Comparison of ENCODE assay signal across 11 cellular contexts in genomic region chr19:751501-752341, GRCh38. TPM values are rescaled to one million over a fixed set of nuclear protein-coding genes. Genes with fewer than 3 reads are reported as not detected.
A peak's percentile ranks its signal among the peaks of the same experiment; 100 is the strongest.
DNase-seq lines count a peak whose midpoint lies in the region; ATAC-seq and TF ChIP-seq lines count a peak whose summit lies in the region.
"Had no signal": no experiment of that assay in that cellular context is flagged by ENCODE, and none has a peak within 500 bp of the region (broad histone marks: within the 10 kb centered on the region; RNA-seq: fewer than 3 reads in every experiment).

No MANE protein-coding gene starts in this region.

- peaks cover 10% of the 10 kb centered on the region for H3K36me3 ChIP-seq in Caco-2 (ENCODE audit: control insufficient read depth, insufficient read depth, low read length)
- H3K36me3 ChIP-seq in endocrine pancreas (ENCODE audit: control insufficient read depth, insufficient read depth, low read length): no peaks in the 10 kb centered on the region
- peaks cover 0 to 14% of the 10 kb centered on the region in 2 donors for H3K36me3 ChIP-seq in muscle layer of duodenum (ENCODE audit: control insufficient read depth in 1 of 2, insufficient read depth in 2 of 2, low read length in 2 of 2)
- H3K36me3 ChIP-seq: neutrophil had no signal

- H3K9me3 ChIP-seq in Caco-2: peaks cover 14% of the 10 kb centered on the region
- no peaks in the 10 kb centered on the region for H3K9me3 ChIP-seq in endocrine pancreas (ENCODE audit: control insufficient read depth, low read length)
- peaks cover 0 to 7% of the 10 kb centered on the region in 2 donors for H3K9me3 ChIP-seq in muscle layer of duodenum (ENCODE audit: control insufficient read depth in 1 of 2, low read length in 2 of 2)

- H3K4me1 ChIP-seq in Caco-2 (peaks cover 28% of the 10 kb centered on the region), endocrine pancreas (ENCODE audit: control insufficient read depth, insufficient read depth, low read length) (no peaks in the 10 kb centered on the region), muscle layer of duodenum (ENCODE audit: control insufficient read depth in 1 of 2, insufficient read depth in 2 of 2, low read length in 2 of 2) (no peaks in the 10 kb centered on the region)

- no peaks in the 10 kb centered on the region for H3K27me3 Mint-ChIP-seq in Caco-2 (ENCODE audit: insufficient read depth, unreplicated experiment)
- peaks cover 0 to 9% of the 10 kb centered on the region in 2 donors for H3K27me3 Mint-ChIP-seq in effector memory CD8-positive, alpha-beta T cell
- H3K27me3 Mint-ChIP-seq: stimulated activated naive CD8-positive, alpha-beta T cell treated with anti-CD3 and anti-CD28 coated beads, Interleukin-15, amount 100 ng/mL, for 72 hours had no signal

- DNase-seq in Caco-2 (peak; percentile 83 to 93), NCI-H460 (ENCODE audit: extremely low read depth, low read depth) (peak; percentile 82), T-helper 9 cell (no peak), NCI-H345 (lab: John Stamatoyannopoulos, UW) (no peak)
- DNase-seq in effector memory CD8-positive, alpha-beta T cell: no peak
- DNase-seq: NCI-H1092; stimulated activated naive CD8-positive, alpha-beta T cell treated with anti-CD3 and anti-CD28 coated beads, Interleukin-15, amount 100 ng/mL, for 72 hours had no signal

- CTCF ChIA-PET in Caco-2 (lab: Charles Lee): interaction anchor here (0.5 to 1.2 kb wide), 2 partner anchors 10 to 166 kb away, joined by 3 read pairs; no protein-coding TSS in a partner anchor

- H3K9me3 Mint-ChIP-seq in Caco-2 (ENCODE audit: unreplicated experiment): no peaks in the 10 kb centered on the region
- no peaks in the 10 kb centered on the region for H3K9me3 Mint-ChIP-seq in effector memory CD8-positive, alpha-beta T cell

- H3K36me3 Mint-ChIP-seq in Caco-2 (ENCODE audit: insufficient read depth, unreplicated experiment): peaks cover 49% of the 10 kb centered on the region
- H3K36me3 Mint-ChIP-seq in effector memory CD8-positive, alpha-beta T cell (ENCODE audit: insufficient read depth): no peaks in the 10 kb centered on the region

- peak overlapping the region; percentile 97 for H3K27ac Mint-ChIP-seq in Caco-2 (ENCODE audit: unreplicated experiment)
- no peak overlapping the region for H3K27ac Mint-ChIP-seq in effector memory CD8-positive, alpha-beta T cell
- H3K27ac Mint-ChIP-seq: stimulated activated naive CD8-positive, alpha-beta T cell treated with anti-CD3 and anti-CD28 coated beads, Interleukin-15, amount 100 ng/mL, for 72 hours had no signal

- peak overlapping the region; percentile 69 for H3K9ac ChIP-seq in endocrine pancreas (ENCODE audit: control insufficient read depth, insufficient read depth, low read length)

- TSS peak; percentile 93 for BruUV-seq in Caco-2 (replicated peaks; lab: Mats Ljungman, UMichigan)

- intact Hi-C loops in Caco-2 (cut with micrococcal nuclease; ENCODE audit: unreplicated experiment): loop anchor here (1.0 to 5.0 kb wide), 3 partner anchors 13 to 89 kb away; partner anchors contain the start of gene RNF126

- H3K27me3 ChIP-seq in Caco-2 (replicated peaks; ENCODE audit: control insufficient read depth, insufficient read depth, low read length): no peaks in the 10 kb centered on the region
- no peaks in the 10 kb centered on the region for H3K27me3 ChIP-seq in endocrine pancreas (ENCODE audit: control insufficient read depth, insufficient read depth, low read length)
- H3K27me3 ChIP-seq in muscle layer of duodenum (ENCODE audit: low read depth, low read length): no peaks in the 10 kb centered on the region

- POLR2A ChIA-PET in Caco-2 (lab: Charles Lee): interaction anchor here (0.5 to 1.5 kb wide), 14 partner anchors 13 to 314 kb away, joined by 3 to 12 read pairs (median 4); partner anchors contain the start of genes PTBP1, RNF126 and WDR18

- peak overlapping the region; percentile 87 for H3K27ac ChIP-seq in muscle layer of duodenum (ENCODE audit: low read length)
- H3K27ac ChIP-seq: neutrophil had no signal

- no peak for ATAC-seq in effector memory CD8-positive, alpha-beta T cell (replicated peaks)
- ATAC-seq in HG03196 (IDR thresholded peaks at IDR 0.05; ENCODE audit: unreplicated experiment): no peak
- ATAC-seq: stimulated activated naive CD8-positive, alpha-beta T cell treated with anti-CD3 and anti-CD28 coated beads, Interleukin-15, amount 100 ng/mL, for 72 hours had no signal

- peak overlapping the region; percentile 77 for H3K4me3 Mint-ChIP-seq in Caco-2 (ENCODE audit: unreplicated experiment)
- no peak overlapping the region for H3K4me3 Mint-ChIP-seq in effector memory CD8-positive, alpha-beta T cell
- H3K4me3 Mint-ChIP-seq: stimulated activated naive CD8-positive, alpha-beta T cell treated with anti-CD3 and anti-CD28 coated beads, Interleukin-15, amount 100 ng/mL, for 72 hours had no signal

- no peak for TF ChIP-seq CTCF in Caco-2 (IDR thresholded peaks at IDR 0.05; ENCODE audit: insufficient read depth in 1 of 2, low read depth in 1 of 2, low read length in 1 of 2, severe bottlenecking in 1 of 2, unreplicated experiment in 1 of 2)

- no peaks in the 10 kb centered on the region for H3K4me1 Mint-ChIP-seq in Caco-2 (ENCODE audit: low read depth, unreplicated experiment)
- no peaks in the 10 kb centered on the region for H3K4me1 Mint-ChIP-seq in effector memory CD8-positive, alpha-beta T cell (ENCODE audit: low read depth in 2 of 2)
- H3K4me1 Mint-ChIP-seq: stimulated activated naive CD8-positive, alpha-beta T cell treated with anti-CD3 and anti-CD28 coated beads, Interleukin-15, amount 100 ng/mL, for 72 hours had no signal

- H3K4me3 ChIP-seq in Caco-2 (ENCODE audit: low read depth, low read length) (peak overlapping the region; percentile 52), endocrine pancreas (ENCODE audit: control insufficient read depth, insufficient read depth, low read length) (no peak overlapping the region), muscle layer of duodenum (ENCODE audit: low read depth in 1 of 2, low read length in 2 of 2) (peak overlapping the region in 1 of 2 donors; percentile 42)

RNA-seq across cellular contexts. Expression of gene MISP, which starts 0.8 kb away (rescaled TPM):
- 27.8 and 36.4 TPM in 2 replicates for total RNA-seq in Caco-2 (2022)
- total RNA-seq in NCI-H460 (2014; rRNA removed; shearing (Covaris generic)): 24.1 and 30.1 TPM in 2 replicates
- 21.1 and 24.2 TPM in 2 replicates for polyA plus RNA-seq in NCI-H460 (2014; cell fraction: nucleus; rRNA removed)

RNA-seq across cellular contexts. Expression of gene PALM, which starts 43.0 kb away (rescaled TPM):
- total RNA-seq in Caco-2 (2022): 14.7 and 16.1 TPM in 2 replicates
- total RNA-seq in NCI-H460 (2014; rRNA removed; shearing (Covaris generic)): 4.2 and 7.6 TPM in 2 replicates
- polyA plus RNA-seq in NCI-H460 (2014; cell fraction: nucleus; rRNA removed): 4.6 and 6.6 TPM in 2 replicates

RNA-seq across cellular contexts. Expression of gene PTBP1, which starts 45.5 kb away (rescaled TPM):
- total RNA-seq in Caco-2 (2022): 510 and 522 TPM in 2 replicates
- total RNA-seq in NCI-H460 (2014; rRNA removed; shearing (Covaris generic)): 236 and 249 TPM in 2 replicates
- polyA plus RNA-seq in NCI-H460 (2014; cell fraction: nucleus; rRNA removed): 363 and 428 TPM in 2 replicates

RNA-seq across cellular contexts. Expression of gene PRSS57, which starts 56.5 kb away (rescaled TPM):
- total RNA-seq in Caco-2 (2022): not detected in 2 replicates
- total RNA-seq in NCI-H460 (2014; rRNA removed; shearing (Covaris generic)): not detected in 2 replicates
- polyA plus RNA-seq in NCI-H460 (2014; cell fraction: nucleus; rRNA removed): not detected in 2 replicates

Comparison
In these comparisons a context has a peak if more than half of its experiments do, and no peak if none do; other contexts are left out.
1. DNase-seq: peak in Caco-2 (2 of 2) and NCI-H460 (single experiment); none in T-helper 9 cell (single experiment), NCI-H345 (single experiment) and effector memory CD8-positive, alpha-beta T cell (0 of 3).